ENCODE assay signal across 22 cellular contexts in genomic region chr17:70288540-70289290, GRCh38.
DNase-seq lines count a peak whose midpoint lies in the region; FAIRE-seq and TF ChIP-seq lines count a peak whose summit lies in the region.
"Had no signal": no experiment of that assay in that cellular context is flagged by ENCODE, and none has a peak within 500 bp of the region (broad histone marks: within the 10 kb centered on the region; RNA-seq: fewer than 3 reads in every experiment).

No MANE protein-coding gene starts in this region.

- peaks cover 12% of the 10 kb centered on the region for H3K4me1 ChIP-seq in keratinocyte (ENCODE audit: control insufficient read depth, extremely low read depth, insufficient read depth, low read length)
- H3K4me1 ChIP-seq: testis had no signal

- H3K9me3 ChIP-seq in keratinocyte (ENCODE audit: control insufficient read depth, low read depth, low read length), result no peaks in the 10 kb centered on the region
- H3K9me3 ChIP-seq: esophagus squamous epithelium, testis had no signal

- no peaks in the 10 kb centered on the region for H3K9me1 ChIP-seq in keratinocyte (ENCODE audit: control insufficient read depth, extremely low read depth, insufficient read depth, low read length)

- H3K27me3 Mint-ChIP-seq in HFFc6 (ENCODE audit: insufficient read depth), result 0 out of 2 replicates have a peak, but pooled peaks cover 2% of the 10 kb centered on the region
- H3K27me3 Mint-ChIP-seq: CD8-positive, alpha-beta memory T cell had no signal

- TF ChIP-seq CTCF in keratinocyte (optimal IDR thresholded peaks at IDR 0.05 in 1 of 3, IDR thresholded peaks at IDR 0.05 in 1 of 3, conservative IDR thresholded peaks at IDR 0.05 in 1 of 3; ENCODE audit: extremely low read depth in 1 of 3, insufficient read depth in 2 of 3, low read length in 3 of 3) (no peak), HFFc6 (IDR thresholded peaks at IDR 0.05) (no peak)

- H3K4me2 ChIP-seq in keratinocyte (ENCODE audit: control insufficient read depth, extremely low read depth, insufficient read depth, low read depth, low read length), result peak overlapping the region; percentile 16

- no peaks in the 10 kb centered on the region for H3K4me1 Mint-ChIP-seq in HFFc6 (ENCODE audit: low read depth)
- H3K4me1 Mint-ChIP-seq: activated naive CD8-positive, alpha-beta T cell treated with anti-CD3 and anti-CD28 coated beads for 36 hours; CD8-positive, alpha-beta memory T cell had no signal

- no peak overlapping the region for H3K9ac ChIP-seq in keratinocyte (ENCODE audit: control insufficient read depth, extremely low read depth, insufficient read depth, low read length)

- DNase-seq in DMS 273 treated with DMSO at 0.1 percent for 48 hours (lab: John Stamatoyannopoulos, UW), result peak; percentile 35
- peak; percentile 74 for DNase-seq in MV-4-11 (lab: John Stamatoyannopoulos, UW)
- peak; percentile 24 for DNase-seq in SKM-1 (lab: John Stamatoyannopoulos, UW; ENCODE audit: unreplicated experiment)
- no peak for DNase-seq in keratinocyte (ENCODE audit: low read depth, low spot score)
- DNase-seq in epidermal melanocyte (ENCODE audit: insufficient read length, low spot score), result no peak
- no peak for DNase-seq in HFFc6
- DNase-seq in NCI-H774 (lab: John Stamatoyannopoulos, UW), result no peak
- DNase-seq: activated CD4-positive, alpha-beta T cell treated with anti-CD3 and anti-CD28 coated beads for 48 hours; activated naive CD8-positive, alpha-beta T cell treated with anti-CD3 and anti-CD28 coated beads for 36 hours; CD8-positive, alpha-beta memory T cell; DMS53; effector CD8-positive, alpha-beta T cell; esophagus squamous epithelium; GDM1; H9; NCI-H1092 treated with DMSO at 0.1 percent for 48 hours; NCI-H526 treated with DMSO at 0.1 percent for 48 hours; SHP77 treated with DMSO at 0.1 percent for 48 hours; small intestine; stimulated activated naive CD4-positive, alpha-beta T cell; testis had no signal

- H3K27me3 ChIP-seq in keratinocyte (ENCODE audit: control insufficient read depth, extremely low read depth, insufficient read depth, low read length), result no peaks in the 10 kb centered on the region
- H3K27me3 ChIP-seq: esophagus squamous epithelium, testis had no signal

- no peak overlapping the region for H3K4me3 ChIP-seq in keratinocyte (ENCODE audit: control insufficient read depth in 2 of 3, extremely low read depth in 1 of 3, insufficient read depth in 2 of 3, low read depth in 1 of 3, low read length in 3 of 3)
- H3K4me3 ChIP-seq: esophagus squamous epithelium, testis had no signal

- dilution Hi-C loops in keratinocyte (cut with MboI; ENCODE audit: extremely low pct_ligation_motif_present, low sequenced_read_pairs), result no loop called here

- H3K36me3 Mint-ChIP-seq in HFFc6 (ENCODE audit: low read depth), result no peaks in the 10 kb centered on the region
- H3K36me3 Mint-ChIP-seq: activated naive CD8-positive, alpha-beta T cell treated with anti-CD3 and anti-CD28 coated beads for 36 hours; CD8-positive, alpha-beta memory T cell had no signal

- no peak overlapping the region for H3K27ac ChIP-seq in keratinocyte (ENCODE audit: control insufficient read depth, insufficient read depth, low read length)
- H3K27ac ChIP-seq: esophagus squamous epithelium, testis had no signal

- no peaks in the 10 kb centered on the region for H3K79me2 ChIP-seq in keratinocyte (ENCODE audit: control insufficient read depth, insufficient read depth, low read length)

- peaks cover 32% of the 10 kb centered on the region for H3K9me3 Mint-ChIP-seq in HFFc6

- FAIRE-seq in keratinocyte (lab: Jason Lieb, UNC), result no peak
- FAIRE-seq: small intestine had no signal

- H4K20me1 ChIP-seq in keratinocyte (ENCODE audit: control insufficient read depth, extremely low read depth, insufficient read depth, low read length), result no peaks in the 10 kb centered on the region

- no peak overlapping the region for H2AFZ ChIP-seq in keratinocyte (ENCODE audit: control insufficient read depth, low read length)

- no peaks in the 10 kb centered on the region for H3K36me3 ChIP-seq in keratinocyte (ENCODE audit: control insufficient read depth in 2 of 2, extremely low read depth in 1 of 2, insufficient read depth in 2 of 2, low read length in 2 of 2)
- H3K36me3 ChIP-seq: esophagus squamous epithelium had no signal

- no peak overlapping the region for H3K27ac Mint-ChIP-seq in HFFc6
- H3K27ac Mint-ChIP-seq: activated naive CD8-positive, alpha-beta T cell treated with anti-CD3 and anti-CD28 coated beads for 36 hours; activated T-helper 2 cell treated with anti-CD3 and anti-CD28 coated beads, Interferon-gamma antibody, Interleukin-2, Interleukin-4, amounts not matched to agents 10 μg/mL and 5 μg/mL and 100 μg/mL, durations not matched to agents 14 hours and 24 hours and 36 hours; CD8-positive, alpha-beta memory T cell; H9 had no signal

- H3K4me3 Mint-ChIP-seq in HFFc6, result no peak overlapping the region
- H3K4me3 Mint-ChIP-seq: activated naive CD8-positive, alpha-beta T cell treated with anti-CD3 and anti-CD28 coated beads for 36 hours; CD8-positive, alpha-beta memory T cell; H9 had no signal

Comparison
In these comparisons a context has a peak if more than half of its experiments do, and no peak if none do; other contexts are left out.
1. DNase-seq: peak in DMS 273 treated with DMSO at 0.1 percent for 48 hours (single experiment), MV-4-11 (single experiment) and SKM-1 (single experiment); none in keratinocyte (single experiment), epidermal melanocyte (single experiment), HFFc6 (single experiment) and NCI-H774 (single experiment).